Comparison of ENCODE assay signal across 8 cellular contexts in the genomic region with DNA sequence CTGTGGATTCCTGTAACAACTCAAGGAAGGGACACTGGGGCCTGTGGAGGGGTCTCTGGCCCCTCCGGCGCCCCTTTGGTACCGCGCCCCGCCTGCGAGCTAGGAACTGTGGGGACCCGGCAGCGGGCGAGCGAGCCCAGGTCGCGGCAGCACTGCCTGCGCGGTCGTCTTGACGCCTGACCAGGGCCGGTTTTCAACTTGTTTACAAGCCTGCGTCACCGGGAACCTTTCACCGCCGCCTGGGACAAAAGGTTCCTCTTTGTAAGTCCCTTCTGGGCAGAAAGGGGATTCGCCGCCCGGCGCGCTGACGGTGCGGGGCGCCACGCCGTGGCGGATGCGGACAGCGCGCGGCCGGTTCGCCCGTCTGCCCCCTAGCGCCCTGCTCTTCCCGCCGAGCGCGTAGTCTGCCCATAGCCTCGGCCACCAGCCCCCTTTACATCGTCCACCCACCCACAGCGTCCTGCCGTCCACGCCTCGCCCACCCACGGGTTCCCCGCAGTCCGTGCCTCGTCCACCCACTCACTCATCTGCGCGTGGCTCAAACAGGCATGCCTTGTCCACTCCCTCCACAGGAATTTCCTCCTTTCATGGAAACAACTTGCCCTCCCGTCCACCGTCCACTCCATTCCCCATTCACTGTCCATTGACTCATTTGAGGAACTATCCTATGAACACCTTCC. TPM values are rescaled to one million over a fixed set of nuclear protein-coding genes. Genes with fewer than 3 reads are reported as not detected.
DNase-seq lines count a peak whose midpoint lies in the region; ATAC-seq lines count a peak whose summit lies in the region.

No MANE protein-coding gene starts in this region.

- H3K9ac ChIP-seq in mucosa of stomach (ENCODE audit: low read length) = peak overlapping the region; percentile 71

- peaks cover 7% of the 10 kb centered on the region for H3K27me3 ChIP-seq in mucosa of stomach (ENCODE audit: control insufficient read depth, insufficient read depth, low read length)

- ATAC-seq in HG02884 (IDR thresholded peaks at IDR 0.05; ENCODE audit: unreplicated experiment) = peak; percentile 54
- peak; percentile 76 for ATAC-seq in activated CD8-positive, alpha-beta memory T cell treated with anti-CD3 and anti-CD28 coated beads, Interleukin-2, amount 10 ng/mL, durations not matched to agents 7 days and 5 days
- ATAC-seq in stimulated activated naive CD8-positive, alpha-beta T cell treated with anti-CD3 and anti-CD28 coated beads, Interleukin-15, amount 100 ng/mL, for 72 hours = peak; percentile 93

- no peak overlapping the region for H3K4me3 ChIP-seq in mucosa of stomach (ENCODE audit: low read length)

- H3K27me3 Mint-ChIP-seq in activated CD8-positive, alpha-beta memory T cell treated with anti-CD3 and anti-CD28 coated beads, Interleukin-2, amount 10 ng/mL, durations not matched to agents 7 days and 5 days = peaks cover 55% of the 10 kb centered on the region
- H3K27me3 Mint-ChIP-seq in stimulated activated naive CD8-positive, alpha-beta T cell treated with anti-CD3 and anti-CD28 coated beads, Interleukin-15, amount 100 ng/mL, for 72 hours = peaks cover 81% of the 10 kb centered on the region

- H3K9me3 ChIP-seq in mucosa of stomach (ENCODE audit: control insufficient read depth, low read length) = no peaks in the 10 kb centered on the region

- peaks cover 9% of the 10 kb centered on the region for H3K4me1 ChIP-seq in mucosa of stomach (ENCODE audit: control insufficient read depth, insufficient read depth, low read length)

- H3K4me3 Mint-ChIP-seq in activated CD8-positive, alpha-beta memory T cell treated with anti-CD3 and anti-CD28 coated beads, Interleukin-2, amount 10 ng/mL, durations not matched to agents 7 days and 5 days = no peak overlapping the region
- peak overlapping the region in 1 of 2 donors; percentile 42 for H3K4me3 Mint-ChIP-seq in stimulated activated naive CD8-positive, alpha-beta T cell treated with anti-CD3 and anti-CD28 coated beads, Interleukin-15, amount 100 ng/mL, for 72 hours

- H3K4me1 Mint-ChIP-seq in activated CD8-positive, alpha-beta memory T cell treated with anti-CD3 and anti-CD28 coated beads, Interleukin-2, amount 10 ng/mL, durations not matched to agents 7 days and 5 days = peaks cover 14% of the 10 kb centered on the region
- H3K4me1 Mint-ChIP-seq in stimulated activated naive CD8-positive, alpha-beta T cell treated with anti-CD3 and anti-CD28 coated beads, Interleukin-15, amount 100 ng/mL, for 72 hours = peaks cover 15% of the 10 kb centered on the region

- CTCF ChIA-PET in activated CD8-positive, alpha-beta memory T cell treated with anti-CD3 and anti-CD28 coated beads, Interleukin-2, amount 10 ng/mL, durations not matched to agents 7 days and 5 days (lab: Charles Lee) = interaction anchor here (1.4 kb wide), 2 partner anchors 38 to 257 kb away, joined by 3 read pairs; no protein-coding TSS in a partner anchor

- H3K36me3 ChIP-seq in mucosa of stomach (ENCODE audit: control insufficient read depth, insufficient read depth, low read length) = no peaks in the 10 kb centered on the region

- H3K9me3 Mint-ChIP-seq in activated CD8-positive, alpha-beta memory T cell treated with anti-CD3 and anti-CD28 coated beads, Interleukin-2, amount 10 ng/mL, durations not matched to agents 7 days and 5 days (ENCODE audit: low read depth) = no peaks in the 10 kb centered on the region
- no peaks in the 10 kb centered on the region for H3K9me3 Mint-ChIP-seq in stimulated activated naive CD8-positive, alpha-beta T cell treated with anti-CD3 and anti-CD28 coated beads, Interleukin-15, amount 100 ng/mL, for 72 hours

- H3K36me3 Mint-ChIP-seq in activated CD8-positive, alpha-beta memory T cell treated with anti-CD3 and anti-CD28 coated beads, Interleukin-2, amount 10 ng/mL, durations not matched to agents 7 days and 5 days = no peaks in the 10 kb centered on the region

- DNase-seq in GM04503 (ENCODE audit: low read depth) (peak; percentile 24), NCI-H345 treated with DMSO at 0.1 percent for 48 hours (lab: John Stamatoyannopoulos, UW; ENCODE audit: unreplicated experiment) (peak; percentile 23), fibroblast of gingiva (ENCODE audit: low read depth) (peak; percentile 93), NCI-H1105 treated with DMSO at 0.1 percent for 48 hours (lab: John Stamatoyannopoulos, UW) (no peak)
- peak; percentile 49 for DNase-seq in activated CD8-positive, alpha-beta memory T cell treated with anti-CD3 and anti-CD28 coated beads, Interleukin-2, amount 10 ng/mL, durations not matched to agents 7 days and 5 days
- peak; percentile 50 to 60 for DNase-seq in stimulated activated naive CD8-positive, alpha-beta T cell treated with anti-CD3 and anti-CD28 coated beads, Interleukin-15, amount 100 ng/mL, for 72 hours

- H3K27ac Mint-ChIP-seq in activated CD8-positive, alpha-beta memory T cell treated with anti-CD3 and anti-CD28 coated beads, Interleukin-2, amount 10 ng/mL, durations not matched to agents 7 days and 5 days = no peak overlapping the region
- H3K27ac Mint-ChIP-seq in stimulated activated naive CD8-positive, alpha-beta T cell treated with anti-CD3 and anti-CD28 coated beads, Interleukin-15, amount 100 ng/mL, for 72 hours = no peak overlapping the region

RNA-seq across cellular contexts. Expression of a gene that starts 5.5 kb away (rescaled TPM):
- total RNA-seq in activated CD8-positive, alpha-beta memory T cell treated with anti-CD3 and anti-CD28 coated beads, Interleukin-2, amount 10 ng/mL, durations not matched to agents 7 days and 5 days = not detected

RNA-seq across cellular contexts. Expression of a gene that starts 32.0 kb away (rescaled TPM):
- total RNA-seq in activated CD8-positive, alpha-beta memory T cell treated with anti-CD3 and anti-CD28 coated beads, Interleukin-2, amount 10 ng/mL, durations not matched to agents 7 days and 5 days = not detected
